Comparison of ENCODE assay signal across 14 cellular contexts in the genomic region with DNA sequence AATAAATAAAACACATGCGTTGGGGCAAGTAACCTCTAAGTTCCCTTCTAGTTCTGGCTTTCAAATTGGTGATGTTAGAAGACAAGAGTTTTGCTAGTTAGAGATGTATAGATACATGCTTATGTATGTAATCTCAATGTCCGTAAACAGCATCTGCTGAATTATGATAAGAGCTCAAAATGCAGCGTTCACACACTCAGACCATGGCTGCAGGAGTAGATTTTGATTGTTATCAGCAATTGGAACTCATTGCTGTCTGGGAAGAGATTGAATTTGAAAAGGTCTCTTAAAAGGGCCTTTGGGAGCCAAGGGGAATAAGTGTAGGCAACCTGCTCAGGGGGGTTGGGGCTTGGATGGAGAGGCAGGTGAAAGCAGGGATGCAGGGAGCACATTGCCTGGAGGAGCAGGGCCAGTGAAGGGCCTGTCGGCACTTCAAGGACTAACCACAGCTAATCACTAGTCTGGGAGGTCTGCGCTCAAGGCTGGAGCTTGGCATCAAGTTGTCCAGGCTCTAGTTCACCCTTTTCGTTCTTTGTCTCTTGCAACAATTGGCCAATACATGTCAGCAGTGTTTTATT. TPM values are rescaled to one million over a fixed set of nuclear protein-coding genes. Genes with fewer than 3 reads are reported as not detected.
DNase-seq lines count a peak whose midpoint lies in the region; ATAC-seq, FAIRE-seq and TF ChIP-seq lines count a peak whose summit lies in the region.
"Had no signal": no experiment of that assay in that cellular context is flagged by ENCODE, and none has a peak within 500 bp of the region (broad histone marks: within the 10 kb centered on the region; RNA-seq: fewer than 3 reads in every experiment).

No MANE protein-coding gene starts in this region.

- H4K20me1 ChIP-seq in astrocyte (ENCODE audit: insufficient read depth, low read length), result no peaks in the 10 kb centered on the region

- H3K9me3 ChIP-seq in astrocyte (ENCODE audit: insufficient read depth, low read depth, low read length), result no peaks in the 10 kb centered on the region
- H3K9me3 ChIP-seq in muscle layer of duodenum (ENCODE audit: control insufficient read depth in 1 of 2, low read length in 2 of 2), result peaks cover under 1 to 1% of the 10 kb centered on the region in 2 donors
- H3K9me3 ChIP-seq: gastrocnemius medialis, pancreas had no signal

- FAIRE-seq in astrocyte (lab: Jason Lieb, UNC), result no peak

- H2AFZ ChIP-seq in astrocyte (ENCODE audit: low read depth, low read length), result peak overlapping the region; percentile 65

- H3K27me3 ChIP-seq in astrocyte (ENCODE audit: insufficient read depth, low read length) (peaks cover 10% of the 10 kb centered on the region), muscle layer of duodenum (ENCODE audit: low read depth, low read length) (no peaks in the 10 kb centered on the region)
- H3K27me3 ChIP-seq: gastrocnemius medialis, pancreas had no signal

- ATAC-seq in stimulated activated naive CD8-positive, alpha-beta T cell treated with anti-CD3 and anti-CD28 coated beads, Interleukin-15, amount 100 ng/mL, for 72 hours, result no peak
- ATAC-seq in HG02610 (IDR thresholded peaks at IDR 0.05; ENCODE audit: unreplicated experiment), result no peak

- H3K4me1 Mint-ChIP-seq in stimulated activated naive CD8-positive, alpha-beta T cell treated with anti-CD3 and anti-CD28 coated beads, Interleukin-15, Interleukin-2, amounts not matched to agents 100 ng/mL and 50 ng/mL, for 24 hours (ENCODE audit: low read depth), result peaks cover 7% of the 10 kb centered on the region
- peaks cover 10% of the 10 kb centered on the region for H3K4me1 Mint-ChIP-seq in stimulated activated naive CD8-positive, alpha-beta T cell treated with anti-CD3 and anti-CD28 coated beads, Interleukin-15, amount 100 ng/mL, for 72 hours
- H3K4me1 Mint-ChIP-seq in astrocyte (ENCODE audit: low read depth, unreplicated experiment) (no peaks in the 10 kb centered on the region), type B pancreatic cell (ENCODE audit: unreplicated experiment) (peaks cover 14% of the 10 kb centered on the region)
- H3K4me1 Mint-ChIP-seq: WTC11 had no signal

- peaks cover 32% of the 10 kb centered on the region for H3K27me3 Mint-ChIP-seq in stimulated activated naive CD8-positive, alpha-beta T cell treated with anti-CD3 and anti-CD28 coated beads, Interleukin-15, Interleukin-2, amounts not matched to agents 100 ng/mL and 50 ng/mL, for 24 hours
- peaks cover 60% of the 10 kb centered on the region for H3K27me3 Mint-ChIP-seq in stimulated activated naive CD8-positive, alpha-beta T cell treated with anti-CD3 and anti-CD28 coated beads, Interleukin-15, amount 100 ng/mL, for 72 hours
- H3K27me3 Mint-ChIP-seq in astrocyte (ENCODE audit: low read depth, unreplicated experiment), result peaks cover 8% of the 10 kb centered on the region
- peaks cover 31% of the 10 kb centered on the region for H3K27me3 Mint-ChIP-seq in type B pancreatic cell

- H3K4me1 ChIP-seq in astrocyte (ENCODE audit: insufficient read depth, low read length) (peaks cover 3% of the 10 kb centered on the region), muscle layer of duodenum (ENCODE audit: control insufficient read depth in 1 of 2, insufficient read depth in 2 of 2, low read length in 2 of 2) (no peaks in the 10 kb centered on the region)
- H3K4me1 ChIP-seq: pancreas had no signal

- no peak for DNase-seq in stimulated activated naive CD8-positive, alpha-beta T cell treated with anti-CD3 and anti-CD28 coated beads, Interleukin-15, amount 100 ng/mL, for 72 hours
- DNase-seq in astrocyte (ENCODE audit: low read depth), result no peak
- DNase-seq in type B pancreatic cell (ENCODE audit: extremely low spot score, unreplicated experiment), result no peak
- no peak for DNase-seq in inferior parietal cortex (ENCODE audit: extremely low spot score)
- no peak for DNase-seq in pons (ENCODE audit: low spot score)
- DNase-seq: SIG-M5 had no signal

- H3K9ac ChIP-seq in astrocyte (ENCODE audit: low read length), result no peak overlapping the region

- peak overlapping the region; percentile 41 for H3K4me3 ChIP-seq in astrocyte (ENCODE audit: insufficient read depth, low read depth, low read length)
- H3K4me3 ChIP-seq in muscle layer of duodenum (ENCODE audit: low read depth in 1 of 2, low read length in 2 of 2), result peak overlapping the region; percentile 63 to 65
- H3K4me3 ChIP-seq: lung had no signal

- no peak overlapping the region for H3K27ac Mint-ChIP-seq in stimulated activated naive CD8-positive, alpha-beta T cell treated with anti-CD3 and anti-CD28 coated beads, Interleukin-15, Interleukin-2, amounts not matched to agents 100 ng/mL and 50 ng/mL, for 24 hours
- H3K27ac Mint-ChIP-seq in stimulated activated naive CD8-positive, alpha-beta T cell treated with anti-CD3 and anti-CD28 coated beads, Interleukin-15, amount 100 ng/mL, for 72 hours, result no peak overlapping the region
- H3K27ac Mint-ChIP-seq in astrocyte (ENCODE audit: unreplicated experiment) (no peak overlapping the region), type B pancreatic cell (no peak overlapping the region)
- H3K27ac Mint-ChIP-seq: WTC11 had no signal

- TF ChIP-seq CTCF in astrocyte (IDR thresholded peaks at IDR 0.05; ENCODE audit: insufficient read depth, low read depth, low read length), result no peak
- TF ChIP-seq CTCF in type B pancreatic cell (conservative IDR thresholded peaks at IDR 0.05), result no peak

- H3K79me2 ChIP-seq in astrocyte (ENCODE audit: insufficient read depth, low read length), result no peaks in the 10 kb centered on the region

- H3K4me2 ChIP-seq in astrocyte (ENCODE audit: low read length), result peak overlapping the region; percentile 88

- no peaks in the 10 kb centered on the region for H3K9me3 Mint-ChIP-seq in stimulated activated naive CD8-positive, alpha-beta T cell treated with anti-CD3 and anti-CD28 coated beads, Interleukin-15, Interleukin-2, amounts not matched to agents 100 ng/mL and 50 ng/mL, for 24 hours
- peaks cover 0 to 2% of the 10 kb centered on the region in 2 donors for H3K9me3 Mint-ChIP-seq in stimulated activated naive CD8-positive, alpha-beta T cell treated with anti-CD3 and anti-CD28 coated beads, Interleukin-15, amount 100 ng/mL, for 72 hours
- H3K9me3 Mint-ChIP-seq in astrocyte (ENCODE audit: unreplicated experiment), result no peaks in the 10 kb centered on the region
- no peaks in the 10 kb centered on the region for H3K9me3 Mint-ChIP-seq in type B pancreatic cell

- H3K27ac ChIP-seq in astrocyte (ENCODE audit: low read depth, low read length) (no peak overlapping the region), muscle layer of duodenum (ENCODE audit: low read length) (no peak overlapping the region)
- H3K27ac ChIP-seq: gastrocnemius medialis, pancreas had no signal

- H3K4me3 Mint-ChIP-seq in stimulated activated naive CD8-positive, alpha-beta T cell treated with anti-CD3 and anti-CD28 coated beads, Interleukin-15, Interleukin-2, amounts not matched to agents 100 ng/mL and 50 ng/mL, for 24 hours, result peak overlapping the region; percentile 56
- no peak overlapping the region for H3K4me3 Mint-ChIP-seq in stimulated activated naive CD8-positive, alpha-beta T cell treated with anti-CD3 and anti-CD28 coated beads, Interleukin-15, amount 100 ng/mL, for 72 hours
- H3K4me3 Mint-ChIP-seq in astrocyte (ENCODE audit: unreplicated experiment) (no peak overlapping the region), type B pancreatic cell (peak overlapping the region; percentile 85)

- H3K36me3 Mint-ChIP-seq in stimulated activated naive CD8-positive, alpha-beta T cell treated with anti-CD3 and anti-CD28 coated beads, Interleukin-15, Interleukin-2, amounts not matched to agents 100 ng/mL and 50 ng/mL, for 24 hours (ENCODE audit: low read depth), result no peaks in the 10 kb centered on the region
- H3K36me3 Mint-ChIP-seq in astrocyte (ENCODE audit: low read depth, unreplicated experiment), result no peaks in the 10 kb centered on the region
- no peaks in the 10 kb centered on the region for H3K36me3 Mint-ChIP-seq in type B pancreatic cell

- no peaks in the 10 kb centered on the region for H3K36me3 ChIP-seq in astrocyte (ENCODE audit: insufficient read depth, low read length)
- H3K36me3 ChIP-seq in muscle layer of duodenum (ENCODE audit: control insufficient read depth in 1 of 2, insufficient read depth in 2 of 2, low read length in 2 of 2), result no peaks in the 10 kb centered on the region
- H3K36me3 ChIP-seq: gastrocnemius medialis, pancreas had no signal

RNA-seq across cellular contexts. Expression of a gene that starts 2.7 kb away (rescaled TPM):
- total RNA-seq in astrocyte (2.0 and 3.2 TPM in 2 replicates), type B pancreatic cell (ENCODE audit: low replicate concordance) (0.99 and 1.4 TPM in 2 replicates)

RNA-seq across cellular contexts. Expression of a gene that starts 29.2 kb away (rescaled TPM):
- total RNA-seq in astrocyte (17.3 and 21.3 TPM in 2 replicates), type B pancreatic cell (ENCODE audit: low replicate concordance) (12.2 and 33.1 TPM in 2 replicates)

RNA-seq across cellular contexts. Expression of a gene that starts 32.9 kb away (rescaled TPM):
- total RNA-seq in astrocyte, result not detected in 2 replicates
- total RNA-seq in type B pancreatic cell (ENCODE audit: low replicate concordance), result 0.14 TPM in 1 of 2 replicates, not detected in the other
- total RNA-seq: aorta, gastrocnemius medialis, lung, pancreas, WTC11 had no signal

RNA-seq across cellular contexts. Expression of a gene that starts 55.0 kb away (rescaled TPM):
- 17.8 and 19.4 TPM in 2 replicates for total RNA-seq in astrocyte
- total RNA-seq in type B pancreatic cell (ENCODE audit: low replicate concordance), result 15.0 and 18.2 TPM in 2 replicates

Comparison
In these comparisons a context has a peak if more than half of its experiments do, and no peak if none do; other contexts are left out.
1. H3K4me3 Mint-ChIP-seq: peak in stimulated activated naive CD8-positive, alpha-beta T cell treated with anti-CD3 and anti-CD28 coated beads, Interleukin-15, Interleukin-2, amounts not matched to agents 100 ng/mL and 50 ng/mL, for 24 hours (single experiment) and type B pancreatic cell (single experiment); none in stimulated activated naive CD8-positive, alpha-beta T cell treated with anti-CD3 and anti-CD28 coated beads, Interleukin-15, amount 100 ng/mL, for 72 hours (0 of 2) and astrocyte (single experiment).